ENCODE assay signal across 8 cellular contexts in genomic region chr6:12009904-12010634, GRCh38. TPM values are rescaled to one million over a fixed set of nuclear protein-coding genes. Genes with fewer than 3 reads are reported as not detected.
DNase-seq lines count a peak whose midpoint lies in the region; ATAC-seq lines count a peak whose summit lies in the region.

No MANE protein-coding gene starts in this region.

- no peaks in the 10 kb centered on the region for H3K9me3 ChIP-seq in muscle layer of duodenum (ENCODE audit: control insufficient read depth in 1 of 2, low read length in 2 of 2)

- peak overlapping the region; percentile 70 to 87 for H3K4me3 ChIP-seq in muscle layer of duodenum (ENCODE audit: low read depth in 1 of 2, low read length in 2 of 2)

- DNase-seq in GM04503 (ENCODE audit: low read depth) (peak; percentile 54), NCI-H526 treated with DMSO at 0.1 percent for 48 hours (lab: John Stamatoyannopoulos, UW) (peak; percentile 45), dermis microvascular lymphatic vessel endothelial cell (ENCODE audit: low read depth in 2 of 2) (peak; percentile 58 to 85), NCI-H2081 treated with DMSO at 0.1 percent for 48 hours (lab: John Stamatoyannopoulos, UW) (no peak), NCI-H187 treated with DMSO at 0.1 percent for 48 hours (lab: John Stamatoyannopoulos, UW) (no peak)

- ATAC-seq in GM21526 (IDR thresholded peaks at IDR 0.05; ENCODE audit: low FRiP score, unreplicated experiment) (no peak), GM18907 (IDR thresholded peaks at IDR 0.05; ENCODE audit: unreplicated experiment) (no peak)

- peak overlapping the region; percentile 99 for H3K27ac ChIP-seq in muscle layer of duodenum (ENCODE audit: low read length)

- peaks cover 0 to 5% of the 10 kb centered on the region in 2 donors for H3K36me3 ChIP-seq in muscle layer of duodenum (ENCODE audit: control insufficient read depth in 1 of 2, insufficient read depth in 2 of 2, low read length in 2 of 2)

- peaks cover 0 to 19% of the 10 kb centered on the region in 2 donors for H3K4me1 ChIP-seq in muscle layer of duodenum (ENCODE audit: control insufficient read depth in 1 of 2, insufficient read depth in 2 of 2, low read length in 2 of 2)

- no peaks in the 10 kb centered on the region for H3K27me3 ChIP-seq in muscle layer of duodenum (ENCODE audit: low read depth, low read length)

RNA-seq across cellular contexts. Expression of gene HIVEP1, which starts 2.0 kb away (rescaled TPM):
- 5.6 and 8.9 TPM in 2 replicates for total RNA-seq in dermis microvascular lymphatic vessel endothelial cell

Comparison
In these comparisons a context has a peak if more than half of its experiments do, and no peak if none do; other contexts are left out.
1. DNase-seq: peak in GM04503 (single experiment), NCI-H526 treated with DMSO at 0.1 percent for 48 hours (single experiment) and dermis microvascular lymphatic vessel endothelial cell (2 of 2); none in NCI-H2081 treated with DMSO at 0.1 percent for 48 hours (single experiment) and NCI-H187 treated with DMSO at 0.1 percent for 48 hours (single experiment).